ENCODE assay signal across 12 cellular contexts in the genomic region with DNA sequence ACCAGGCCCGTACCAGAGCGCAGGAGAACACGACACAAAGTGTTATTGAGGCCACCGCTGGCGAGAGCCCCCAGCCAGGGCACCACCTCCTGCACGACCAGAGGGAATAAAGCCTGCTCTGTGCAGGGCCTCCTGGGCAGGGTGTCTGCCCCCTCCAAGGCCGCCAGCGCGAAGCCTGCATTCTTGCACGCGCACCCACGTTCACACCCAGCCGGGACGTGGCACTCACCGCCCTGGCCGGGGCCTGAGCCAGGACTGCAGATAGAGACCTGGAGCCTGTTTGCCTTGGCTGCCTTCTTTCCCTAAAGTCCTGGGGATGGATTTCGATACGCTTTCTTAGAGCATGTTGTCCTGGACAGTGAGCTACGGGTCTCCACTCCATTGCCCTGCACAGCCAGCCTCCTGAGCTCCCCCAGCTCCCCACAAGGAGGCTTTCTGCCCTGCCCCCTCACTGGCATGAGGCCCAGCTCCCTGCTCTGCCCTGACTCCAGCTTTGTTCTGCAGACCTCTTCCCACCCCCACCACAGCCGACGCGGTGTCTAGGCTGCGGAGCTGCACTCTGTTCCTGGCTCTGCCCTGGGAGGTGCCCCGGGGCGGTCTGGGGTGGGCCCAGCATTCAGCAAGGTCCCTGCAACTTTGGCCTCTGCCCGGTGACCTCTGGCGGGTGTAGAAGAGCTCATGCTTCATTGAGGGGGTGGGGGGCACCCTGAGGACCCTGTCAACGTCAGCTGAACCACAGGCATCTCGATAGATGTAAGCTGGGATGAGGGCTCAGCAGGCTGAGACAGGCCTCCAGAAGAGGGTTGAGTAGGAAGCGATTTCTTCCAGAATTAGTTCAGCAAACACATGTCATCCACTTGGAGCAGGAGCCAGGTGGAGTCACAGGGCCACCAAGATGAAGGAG.
DNase-seq lines count a peak whose midpoint lies in the region; ATAC-seq, FAIRE-seq and TF ChIP-seq lines count a peak whose summit lies in the region.
"Had no signal": no experiment of that assay in that cellular context is flagged by ENCODE, and none has a peak within 500 bp of the region (broad histone marks: within the 10 kb centered on the region; RNA-seq: fewer than 3 reads in every experiment).

No MANE protein-coding gene starts in this region.

- no peaks in the 10 kb centered on the region for H3K9me3 ChIP-seq in right cardiac atrium (ENCODE audit: control insufficient read depth, low read length)
- H3K9me3 ChIP-seq in trophoblast cell (ENCODE audit: insufficient read depth, low read depth, low read length) = peaks cover 6% of the 10 kb centered on the region

- TF ChIP-seq POLR2A in H54 (IDR thresholded peaks at IDR 0.05; ENCODE audit: low read depth, low read length) = no peak

- H3K23ac ChIP-seq in trophoblast cell (ENCODE audit: low read length) = no peak overlapping the region

- ATAC-seq in right cardiac atrium = peak; percentile 86 to 87
- ATAC-seq in GM19324 (IDR thresholded peaks at IDR 0.05; ENCODE audit: low FRiP score, unreplicated experiment) = no peak

- H2BK5ac ChIP-seq in trophoblast cell (ENCODE audit: low read depth, low read length, poor library complexity) = no peak overlapping the region

- no peak overlapping the region for H3K9ac ChIP-seq in trophoblast cell (ENCODE audit: low read length)

- H2BK12ac ChIP-seq in trophoblast cell (ENCODE audit: low read length) = peak overlapping the region; percentile 25

- H3K4me2 ChIP-seq in trophoblast cell (ENCODE audit: low read length) = no peak overlapping the region

- H3K4me1 ChIP-seq in right cardiac atrium (ENCODE audit: control insufficient read depth, insufficient read depth, low read length) (peaks cover 5% of the 10 kb centered on the region), trophoblast cell (ENCODE audit: control insufficient read depth in 1 of 2, insufficient read depth in 2 of 2, low read length in 2 of 2) (peaks cover 35 to 50% of the 10 kb centered on the region in 2 experiments)

- intact Hi-C loops in right cardiac atrium (cut with DNase I) = no loop called here

- H4K12ac ChIP-seq in trophoblast cell (ENCODE audit: low read depth, low read length) = no peak overlapping the region

- H3K4ac ChIP-seq in trophoblast cell (ENCODE audit: low read depth, low read length) = no peak overlapping the region

- no peak overlapping the region for H2BK120ac ChIP-seq in trophoblast cell (ENCODE audit: insufficient read depth, low read length, poor library complexity)

- peak overlapping the region; percentile 7 for H3K18ac ChIP-seq in trophoblast cell (ENCODE audit: low read length)

- peaks cover 18% of the 10 kb centered on the region for H3K79me1 ChIP-seq in trophoblast cell (ENCODE audit: low read length)

- no peak overlapping the region for H4K8ac ChIP-seq in trophoblast cell (ENCODE audit: low read depth, low read length)

- peak overlapping the region; percentile 23 for H3K14ac ChIP-seq in trophoblast cell (ENCODE audit: low read length)

- TF ChIP-seq CTCF in astrocyte of the spinal cord (IDR thresholded peaks at IDR 0.05; ENCODE audit: low read depth, low read length) = no peak

- in situ Hi-C loops in astrocyte of the spinal cord (cut with HindIII; ENCODE audit: low sequenced_read_pairs) = no loop called here

- H4K91ac ChIP-seq in trophoblast cell (ENCODE audit: low read depth, low read length) = peak overlapping the region; percentile 29

- no peak overlapping the region for H2AFZ ChIP-seq in trophoblast cell (ENCODE audit: insufficient read depth, low read length, poor library complexity)

- 45% methylated on average over 30 of the region's 30 CpGs for WGBS in right cardiac atrium
- WGBS in trophoblast cell (ENCODE audit: extremely low coverage, insufficient coverage, insufficient read length) = no CpG with 5 or more reads among the region's 30 CpGs

- no peak overlapping the region for H3K4me3 ChIP-seq in astrocyte of the spinal cord (ENCODE audit: low read depth, low read length)
- H3K4me3 ChIP-seq in right cardiac atrium (ENCODE audit: low read length) = no peak overlapping the region
- no peak overlapping the region for H3K4me3 ChIP-seq in trophoblast cell (ENCODE audit: low read depth, low read length)

- H3K27ac ChIP-seq in right cardiac atrium (ENCODE audit: low read length) (no peak overlapping the region), trophoblast cell (ENCODE audit: low read depth, low read length) (no peak overlapping the region)

- H2AK5ac ChIP-seq in trophoblast cell (ENCODE audit: low read length) = peak overlapping the region; percentile 32

- H3K79me2 ChIP-seq in trophoblast cell (ENCODE audit: control insufficient read depth, insufficient read depth, low read length, poor library complexity) = peaks cover 4% of the 10 kb centered on the region

- peak in 8 of 14 donors; percentile 18 to 75 (median 54) for DNase-seq in C1 segment of cervical spinal cord (lab: John Stamatoyannopoulos, UW)
- peak; percentile 27 for DNase-seq in astrocyte of the spinal cord (ENCODE audit: low read depth, low spot score)
- DNase-seq in right cardiac atrium = peak; percentile 85 to 95 (median 95)
- no peak for DNase-seq in trophoblast cell
- no peak for DNase-seq in NCI-H2081 (lab: John Stamatoyannopoulos, UW)
- no peak for DNase-seq in H54 (ENCODE audit: insufficient read length, low spot score)
- DNase-seq in NCI-H226 = no peak
- DNase-seq: ACHN; activated T-cell treated with anti-CD3 and anti-CD28 coated beads, Interleukin-2, amount 50 U/mL, for 24 hours; DND-41; stimulated activated CD4-positive, alpha-beta T cell treated with anti-CD3 and anti-CD28 coated beads, Interleukin-4, amount 100 ng/mL, for 1 hour had no signal

- no peaks in the 10 kb centered on the region for H3K36me3 ChIP-seq in trophoblast cell (ENCODE audit: control insufficient read depth in 1 of 2, insufficient read depth in 2 of 2, low read length in 2 of 2)

- H3K27me3 ChIP-seq in right cardiac atrium (ENCODE audit: control insufficient read depth, insufficient read depth) (no peaks in the 10 kb centered on the region), trophoblast cell (ENCODE audit: insufficient read depth, low read length) (no peaks in the 10 kb centered on the region)

- FAIRE-seq in H54 (lab: Jason Lieb, UNC) = no peak

Comparison
In these comparisons a context has a peak if more than half of its experiments do, and no peak if none do; other contexts are left out.
1. DNase-seq: peak in C1 segment of cervical spinal cord (8 of 14), astrocyte of the spinal cord (single experiment) and right cardiac atrium (3 of 3); none in trophoblast cell (0 of 2), NCI-H2081 (0 of 2), H54 (single experiment) and NCI-H226 (single experiment).